ENCODE assay signal across 25 cellular contexts in the genomic region with DNA sequence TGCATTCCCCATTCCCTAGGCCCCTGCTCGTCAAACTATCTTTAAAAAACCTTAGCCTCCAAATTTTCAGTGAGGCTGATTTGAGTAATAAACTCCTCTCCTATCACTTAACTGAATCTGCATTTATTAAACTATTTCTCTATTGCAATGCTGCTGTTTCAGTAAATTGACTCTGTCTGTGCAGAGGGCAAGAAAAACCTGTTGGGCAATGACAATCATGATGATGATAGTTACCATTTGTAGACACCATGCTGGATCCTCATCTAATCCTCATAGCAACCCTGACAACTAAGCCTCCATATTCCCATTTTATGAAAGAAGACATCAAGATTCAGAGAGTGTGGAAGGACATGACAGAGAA.
"Had no signal": no experiment of that assay in that cellular context is flagged by ENCODE, and none has a peak within 500 bp of the region (broad histone marks: within the 10 kb centered on the region; RNA-seq: fewer than 3 reads in every experiment).

No MANE protein-coding gene starts in this region.

- H3K36me3 ChIP-seq: colonic mucosa, esophagus squamous epithelium, heart right ventricle, left lung, prostate gland, right atrium auricular region, tibial artery, upper lobe of left lung had no signal

- DNase-seq: colonic mucosa; effector CD8-positive, alpha-beta T cell; erythroblast; esophagus squamous epithelium; foreskin melanocyte; glutamatergic neuron; heart right ventricle; hippocampal formation; left cardiac atrium; left lung; naive thymus-derived CD8-positive, alpha-beta T cell; nephron progenitor cell; nucleus accumbens; stimulated activated CD4-positive, alpha-beta T cell treated with anti-CD3 and anti-CD28 coated beads, Interleukin-2, amount 100 ng/mL, for 24 hours; stimulated activated CD4-positive, alpha-beta T cell treated with anti-CD3 and anti-CD28 coated beads, Interleukin-4, amount 100 ng/mL, for 24 hours; stimulated activated naive CD8-positive, alpha-beta T cell treated with anti-CD3 and anti-CD28 coated beads, Interleukin-15, Interleukin-2, amounts not matched to agents 100 U/mL and 50 U/mL, for 24 hours; substantia nigra; testis; tibial artery; upper lobe of left lung had no signal

- H3K4me1 Mint-ChIP-seq: naive thymus-derived CD8-positive, alpha-beta T cell; nephron progenitor cell; stimulated activated effector memory CD8-positive, alpha-beta T cell treated with anti-CD3 and anti-CD28 coated beads, Interleukin-12 subunit alpha, Interleukin-12 subunit beta, amount 100 ng/mL, for 72 hours had no signal

- H3K4me3 Mint-ChIP-seq: dendritic cell treated with granulocyte-macrophage colony-stimulating factor and Interleukin-4, amounts not matched to agents 40 ng/mL and 50 ng/mL, for 4 days; naive thymus-derived CD8-positive, alpha-beta T cell; nephron progenitor cell; stimulated activated effector memory CD8-positive, alpha-beta T cell treated with anti-CD3 and anti-CD28 coated beads, Interleukin-12 subunit alpha, Interleukin-12 subunit beta, amount 100 ng/mL, for 72 hours had no signal

- H3K27me3 ChIP-seq: colonic mucosa, esophagus squamous epithelium, left lung, right atrium auricular region, testis, tibial artery, upper lobe of left lung had no signal

- H3K27ac Mint-ChIP-seq: dendritic cell treated with granulocyte-macrophage colony-stimulating factor and Interleukin-4, amounts not matched to agents 40 ng/mL and 50 ng/mL, for 4 days; naive thymus-derived CD8-positive, alpha-beta T cell; nephron progenitor cell; stimulated activated effector memory CD8-positive, alpha-beta T cell treated with anti-CD3 and anti-CD28 coated beads, Interleukin-12 subunit alpha, Interleukin-12 subunit beta, amount 100 ng/mL, for 72 hours had no signal

- H3K4me1 ChIP-seq: colonic mucosa, esophagus squamous epithelium, heart right ventricle, left lung, prostate gland, right atrium auricular region, testis, tibial artery, upper lobe of left lung had no signal

- H3K36me3 Mint-ChIP-seq: stimulated activated effector memory CD8-positive, alpha-beta T cell treated with anti-CD3 and anti-CD28 coated beads, Interleukin-12 subunit alpha, Interleukin-12 subunit beta, amount 100 ng/mL, for 72 hours had no signal

- H3K27ac ChIP-seq: colonic mucosa, esophagus squamous epithelium, heart right ventricle, left lung, prostate gland, right atrium auricular region, testis, tibial artery, upper lobe of left lung had no signal

- ATAC-seq: heart right ventricle; left cardiac atrium; left lung; naive thymus-derived CD8-positive, alpha-beta T cell; sciatic nerve; stimulated activated effector memory CD8-positive, alpha-beta T cell treated with anti-CD3 and anti-CD28 coated beads, Interleukin-12 subunit alpha, Interleukin-12 subunit beta, amount 100 ng/mL, for 72 hours; stimulated activated naive CD8-positive, alpha-beta T cell treated with anti-CD3 and anti-CD28 coated beads, Interleukin-15, Interleukin-2, amounts not matched to agents 100 U/mL and 50 U/mL, for 24 hours had no signal

- H3K27me3 Mint-ChIP-seq: dendritic cell treated with granulocyte-macrophage colony-stimulating factor and Interleukin-4, amounts not matched to agents 40 ng/mL and 50 ng/mL, for 4 days had no signal

- H3K4me3 ChIP-seq: colonic mucosa, esophagus squamous epithelium, heart right ventricle, left lung, prostate gland, right atrium auricular region, testis, tibial artery, upper lobe of left lung had no signal

- H3K9me3 ChIP-seq: colonic mucosa, prostate gland, testis had no signal
